In genomic region chr17:8383143-8383974, GRCh38 we compare ENCODE assay signal across 1 cellular context.
A peak's percentile ranks its signal among the peaks of the same experiment; 100 is the strongest.
TF ChIP-seq lines count a peak whose summit lies in the region.

Gene RPL26 (minus strand): TSS chr17:8383193. CDS start chr17:8382310, 883 bp downstream.

TF ChIP-seq in H1, 55 proteins besides CTCF, POLR2A, EP300 and RAD21 (continued from another document):
- TF ChIP-seq POU5F1 (IDR thresholded peaks at IDR 0.05; ENCODE audit: low read depth, low read length) (no peak), POLR2AphosphoS5 (IDR thresholded peaks at IDR 0.05; ENCODE audit: low read depth, low read length) (peak; percentile 100), CHD2 (IDR thresholded peaks at IDR 0.05; ENCODE audit: low read length) (peak; percentile 97), HDAC2 (IDR thresholded peaks at IDR 0.05; ENCODE audit: borderline replicate concordance in 1 of 2, low read depth in 2 of 2, low read length in 2 of 2) (peak in 1 of 2 experiments; percentile 41; a peak in 2 of 4 replicates), BRCA1 (IDR thresholded peaks at IDR 0.05; ENCODE audit: low read depth, low read length) (peak; percentile 86), CBX5 (IDR thresholded peaks at IDR 0.05; ENCODE audit: low read depth, low read length) (no peak), SP2 (IDR thresholded peaks at IDR 0.05; ENCODE audit: low read length) (peak; percentile 30; the same call in 1 of the 2 replicates), SP1 (IDR thresholded peaks at IDR 0.05; ENCODE audit: low read depth, low read length) (peak; percentile 74), RXRA (IDR thresholded peaks at IDR 0.05; ENCODE audit: insufficient read depth, low read depth, low read length) (0 out of 2 replicates have a peak, but pooled peaks have one; percentile 2), KDM1A (IDR thresholded peaks at IDR 0.05; ENCODE audit: borderline replicate concordance, low read length) (peak; percentile 34; the same call in 1 of the 2 replicates), ATF2 (IDR thresholded peaks at IDR 0.05; ENCODE audit: low read length) (no peak; the same call in 1 of the 2 replicates), NRF1 (IDR thresholded peaks at IDR 0.05; ENCODE audit: low read depth, low read length) (no peak), JUN (IDR thresholded peaks at IDR 0.05; ENCODE audit: low read depth, low read length) (no peak), SIRT6 (IDR thresholded peaks at IDR 0.05; ENCODE audit: low read length) (no peak), CEBPB (IDR thresholded peaks at IDR 0.05; ENCODE audit: low read depth, low read length) (peak; percentile 93), ZNF274 (IDR thresholded peaks at IDR 0.05; ENCODE audit: borderline replicate concordance, extremely low read depth, low read length) (no peak), GABPA (IDR thresholded peaks at IDR 0.05; ENCODE audit: borderline replicate concordance, insufficient read depth, low read length) (peak; percentile 70; the same call in 1 of the 2 replicates), RFX5 (IDR thresholded peaks at IDR 0.05; ENCODE audit: borderline replicate concordance, low read depth, low read length) (no peak), SIN3A (conservative IDR thresholded peaks at IDR 0.05 in 1 of 2, IDR thresholded peaks at IDR 0.05 in 1 of 2; ENCODE audit: low read depth in 1 of 2, low read length in 2 of 2) (peak; percentile 58 to 85; a peak in 3 of 4 replicates), E2F6 (IDR thresholded peaks at IDR 0.05) (0 out of 2 replicates have a peak, but pooled peaks have one; percentile 9), NANOG (IDR thresholded peaks at IDR 0.05; ENCODE audit: insufficient read depth, low read depth, low read length, poor library complexity, severe bottlenecking) (peak; percentile 6), MAFK (IDR thresholded peaks at IDR 0.05; ENCODE audit: low read depth, low read length) (no peak), GTF2F1 (IDR thresholded peaks at IDR 0.05; ENCODE audit: borderline replicate concordance, low read depth, low read length) (no peak; the same call in none of the 2 replicates), KDM5A (IDR thresholded peaks at IDR 0.05; ENCODE audit: low read length) (no peak), KDM4A (IDR thresholded peaks at IDR 0.05; ENCODE audit: low read depth, low read length, severe bottlenecking) (peak; percentile 55), ASH2L (IDR thresholded peaks at IDR 0.05; ENCODE audit: low read length) (peak; percentile 11), CTBP2 (IDR thresholded peaks at IDR 0.05; ENCODE audit: borderline replicate concordance, insufficient read depth, insufficient read length, low read length) (no peak), HDAC6 (IDR thresholded peaks at IDR 0.05; ENCODE audit: low read depth, low read length) (no peak), EZH2 (IDR thresholded peaks at IDR 0.05; ENCODE audit: low read depth, low read length, severe bottlenecking) (no peak), CHD7 (IDR thresholded peaks at IDR 0.05; ENCODE audit: insufficient replicate concordance, low read length) (no peak), JUND (IDR thresholded peaks at IDR 0.05; ENCODE audit: low read length) (no peak), CBX8 (IDR thresholded peaks at IDR 0.05; ENCODE audit: borderline replicate concordance, low read depth, low read length) (no peak), FOSL1 (IDR thresholded peaks at IDR 0.05; ENCODE audit: insufficient read depth, low read depth, low read length) (peak; percentile 86), RNF2 (IDR thresholded peaks at IDR 0.05; ENCODE audit: borderline replicate concordance, low read depth, low read length, missing control alignments, poor library complexity, severe bottlenecking) (no peak), USF2 (IDR thresholded peaks at IDR 0.05; ENCODE audit: low read length) (no peak), TEAD4 (IDR thresholded peaks at IDR 0.05; ENCODE audit: low read depth, low read length) (no peak; the same call in 1 of the 2 replicates), SUZ12 (IDR thresholded peaks at IDR 0.05; ENCODE audit: low read length) (no peak), TBP (IDR thresholded peaks at IDR 0.05; ENCODE audit: low read depth, low read length) (peak; percentile 97), RBBP5 (IDR thresholded peaks at IDR 0.05; ENCODE audit: borderline replicate concordance, low read depth, low read length) (peak; percentile 46; the same call in 1 of the 2 replicates), BACH1 (IDR thresholded peaks at IDR 0.05; ENCODE audit: low read length) (peak; percentile 81), EGR1 (IDR thresholded peaks at IDR 0.05; ENCODE audit: borderline replicate concordance, low read depth, low read length) (peak; percentile 91), SP4 (IDR thresholded peaks at IDR 0.05; ENCODE audit: low read length) (peak; percentile 15; the same call in 1 of the 2 replicates), MAX (IDR thresholded peaks at IDR 0.05) (peak; percentile 64; the same call in 1 of the 2 replicates), BCL11A (IDR thresholded peaks at IDR 0.05; ENCODE audit: low read depth in 2 of 2, low read length in 2 of 2) (no peak), SAP30 (IDR thresholded peaks at IDR 0.05; ENCODE audit: insufficient read depth, insufficient replicate concordance, low read length) (no peak), SIX5 (IDR thresholded peaks at IDR 0.05; ENCODE audit: low read depth, low read length) (peak; percentile 40; the same call in 1 of the 2 replicates), SRF (IDR thresholded peaks at IDR 0.05; ENCODE audit: low read depth, low read length) (0 out of 2 replicates have a peak, but pooled peaks have one; percentile 22), TAF7 (optimal IDR thresholded peaks at IDR 0.05; ENCODE audit: borderline replicate concordance, low read depth, low read length) (peak; percentile 99), TCF12 (IDR thresholded peaks at IDR 0.05; ENCODE audit: low read depth, low read length) (no peak), CHD1 (IDR thresholded peaks at IDR 0.05; ENCODE audit: low read depth, low read length) (no peak), YY1 (IDR thresholded peaks at IDR 0.05; ENCODE audit: low read depth, low read length) (peak; percentile 92), PHF8 (conservative IDR thresholded peaks at IDR 0.05; ENCODE audit: low read depth, low read length) (peak; percentile 59; the same call in 1 of the 2 replicates)
- TF ChIP-seq, protein P1, sequence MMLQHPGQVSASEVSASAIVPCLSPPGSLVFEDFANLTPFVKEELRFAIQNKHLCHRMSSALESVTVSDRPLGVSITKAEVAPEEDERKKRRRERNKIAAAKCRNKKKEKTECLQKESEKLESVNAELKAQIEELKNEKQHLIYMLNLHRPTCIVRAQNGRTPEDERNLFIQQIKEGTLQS (IDR thresholded peaks at IDR 0.05; ENCODE audit: insufficient read depth, low read depth, low read length) = no peak
